Comparison of ENCODE assay signal across 4 cellular contexts in the genomic region with DNA sequence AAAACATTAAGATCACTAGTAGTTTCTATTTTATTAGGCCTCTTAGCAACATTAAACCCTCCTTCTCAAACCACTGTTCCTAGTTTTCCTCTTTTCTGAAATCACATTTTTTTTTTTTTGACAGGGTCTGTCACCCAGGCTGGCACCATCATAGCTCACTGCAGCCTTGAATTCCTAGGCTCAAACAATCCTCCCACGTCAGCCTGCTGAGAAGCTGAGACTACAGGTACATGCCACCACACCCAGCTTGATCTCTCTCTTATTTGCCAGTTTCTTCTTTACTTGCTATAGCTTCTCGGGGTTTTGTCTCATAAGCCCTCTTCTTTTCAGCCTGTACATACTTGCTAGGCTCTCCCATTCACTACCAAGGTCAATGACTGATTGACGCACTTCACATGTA.
"Had no signal": no experiment of that assay in that cellular context is flagged by ENCODE, and none has a peak within 500 bp of the region (broad histone marks: within the 10 kb centered on the region; RNA-seq: fewer than 3 reads in every experiment).

No MANE protein-coding gene starts in this region.

- H3K9me3 Mint-ChIP-seq: GM23338, H9 had no signal

- H3K4me3 ChIP-seq: GM23338 had no signal

- H3K4me1 Mint-ChIP-seq: GM23338, H9 had no signal

- H3K4me3 Mint-ChIP-seq: GM23338, H9 had no signal

- H3K27ac Mint-ChIP-seq: GM23338, H9 had no signal

- H3K4me2 ChIP-seq: GM23338 had no signal

- ATAC-seq: GM23338 had no signal

- DNase-seq: H9, HCEC 1CT, IMR-90 had no signal

- H2AFZ ChIP-seq: GM23338 had no signal
